12 cellular contexts compared by ENCODE assay signal in the genomic region with DNA sequence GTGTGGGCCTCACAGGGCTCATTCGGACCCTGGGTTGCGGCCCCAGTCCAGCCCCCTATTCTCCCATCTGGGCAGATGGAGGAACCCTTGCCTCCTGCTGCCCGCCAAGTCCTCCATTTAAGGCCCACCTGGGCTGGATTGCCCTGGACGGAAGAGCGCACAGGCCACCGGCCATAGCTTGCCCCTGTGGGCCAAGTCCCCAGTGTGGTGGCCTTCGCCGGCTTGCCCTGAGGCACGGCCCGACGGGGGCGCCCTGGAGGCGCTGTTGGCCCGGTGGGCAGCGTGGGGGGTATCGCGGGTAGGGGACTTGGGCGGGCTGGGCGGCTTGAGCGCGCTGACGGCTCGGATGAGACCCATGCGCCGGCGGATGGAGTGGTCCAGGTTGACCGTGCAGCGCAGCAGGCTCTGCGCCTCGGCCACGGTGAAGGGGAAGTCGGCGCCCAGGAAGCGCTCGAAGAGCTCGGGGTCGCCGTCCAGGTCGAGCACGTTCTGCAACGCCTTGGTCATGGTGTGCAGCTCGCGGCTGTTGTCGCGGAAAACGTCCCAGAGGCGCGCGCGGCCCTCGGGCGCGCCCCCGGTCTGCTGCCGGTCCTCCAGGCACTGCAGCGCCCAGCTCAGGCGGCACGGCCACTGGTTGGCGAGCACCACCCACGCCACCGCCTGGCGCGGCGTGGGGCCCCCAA. TPM values are rescaled to one million over a fixed set of nuclear protein-coding genes. Genes with fewer than 3 reads are reported as not detected.
DNase-seq lines count a peak whose midpoint lies in the region; ATAC-seq and TF ChIP-seq lines count a peak whose summit lies in the region.
"Had no signal": no experiment of that assay in that cellular context is flagged by ENCODE, and none has a peak within 500 bp of the region (broad histone marks: within the 10 kb centered on the region; RNA-seq: fewer than 3 reads in every experiment).

No MANE protein-coding gene starts in this region.

- H3K27ac ChIP-seq in breast epithelium (no peak overlapping the region), upper lobe of left lung (no peak overlapping the region)
- H3K27ac ChIP-seq: C4-2B, left lung had no signal

- no peak for TF ChIP-seq EP300 in upper lobe of left lung (IDR thresholded peaks at IDR 0.05)

- TF ChIP-seq CTCF in breast epithelium (IDR thresholded peaks at IDR 0.05), result no peak
- TF ChIP-seq CTCF in MCF 10A (IDR thresholded peaks at IDR 0.05; ENCODE audit: unreplicated experiment), result no peak
- TF ChIP-seq CTCF in upper lobe of left lung (IDR thresholded peaks at IDR 0.05), result no peak

- H3K9me3 Mint-ChIP-seq in MCF 10A (ENCODE audit: unreplicated experiment) (no peaks in the 10 kb centered on the region), naive B cell (no peaks in the 10 kb centered on the region)
- H3K9me3 Mint-ChIP-seq in activated T-helper 17 cell treated with anti-CD3 and anti-CD28 coated beads, Interleukin-2, amount 50 U/mL, for 72 hours, result no peaks in the 10 kb centered on the region

- intact Hi-C loops in breast epithelium (cut with DNase I; ENCODE audit: low total_unique reads) (no loop called here), MCF 10A (cut with micrococcal nuclease) (no loop called here)

- H3K27me3 ChIP-seq in breast epithelium (peaks cover 2 to 8% of the 10 kb centered on the region in 2 donors), upper lobe of left lung (peaks cover 0 to 28% (median 23%) of the 10 kb centered on the region in 4 donors)

- no peaks in the 10 kb centered on the region for H3K27me3 Mint-ChIP-seq in MCF 10A (ENCODE audit: insufficient read depth, unreplicated experiment)
- H3K27me3 Mint-ChIP-seq in activated T-helper 17 cell treated with anti-CD3 and anti-CD28 coated beads, Interleukin-2, amount 50 U/mL, for 72 hours, result no peaks in the 10 kb centered on the region
- H3K27me3 Mint-ChIP-seq in naive B cell, result peaks cover 12 to 42% (median 33%) of the 10 kb centered on the region in 3 donors

- DNase-seq in breast epithelium (ENCODE audit: low spot score in 2 of 2), result no peak
- no peak for DNase-seq in MCF 10A (ENCODE audit: unreplicated experiment)
- no peak for DNase-seq in naive B cell
- peak in 1 of 2 donors; percentile 83 for DNase-seq in upper lobe of left lung
- DNase-seq: KBM-7, left lung, NCI-H2171 treated with DMSO at 0.1 percent for 48 hours had no signal

- POLR2A ChIA-PET in MCF 10A (lab: Yijun Ruan, JAX), result no interaction called here

- no peaks in the 10 kb centered on the region for H3K36me3 ChIP-seq in breast epithelium
- peaks cover 0 to 1% (median 0%) of the 10 kb centered on the region in 4 donors for H3K36me3 ChIP-seq in upper lobe of left lung

- H3K4me1 ChIP-seq in breast epithelium, result peaks cover 19% of the 10 kb centered on the region in 2 donors
- H3K4me1 ChIP-seq in upper lobe of left lung, result peaks cover 24 to 33% (median 27%) of the 10 kb centered on the region in 4 donors

- H3K27ac Mint-ChIP-seq in MCF 10A (ENCODE audit: low read depth, unreplicated experiment) (no peak overlapping the region), naive B cell (peak overlapping the region in 1 of 6 donors; percentile 57)
- H3K27ac Mint-ChIP-seq in activated T-helper 17 cell treated with anti-CD3 and anti-CD28 coated beads, Interleukin-2, amount 50 U/mL, for 72 hours, result no peak overlapping the region

- no TSS peak for BruUV-seq in MCF 10A (replicated peaks; lab: Mats Ljungman, UMichigan)

- H3K4me3 Mint-ChIP-seq in MCF 10A (ENCODE audit: unreplicated experiment) (no peak overlapping the region), naive B cell (peak overlapping the region in 7 of 8 donors; percentile 35 to 88 (median 79))
- peak overlapping the region; percentile 59 for H3K4me3 Mint-ChIP-seq in activated T-helper 17 cell treated with anti-CD3 and anti-CD28 coated beads, Interleukin-2, amount 50 U/mL, for 72 hours

- ATAC-seq in activated T-helper 17 cell treated with anti-CD3 and anti-CD28 coated beads, Interleukin-2, amount 50 U/mL, for 72 hours (replicated peaks), result no peak
- ATAC-seq in naive B cell (ENCODE audit: low read depth in 2 of 2), result peak in 1 of 2 donors; percentile 8
- ATAC-seq in upper lobe of left lung (ENCODE audit: low FRiP score in 2 of 2), result no peak
- no peak for ATAC-seq in GM18502 (IDR thresholded peaks at IDR 0.05; ENCODE audit: poor library complexity, unreplicated experiment)
- no peak for ATAC-seq in HG03432 (IDR thresholded peaks at IDR 0.05; ENCODE audit: unreplicated experiment)
- ATAC-seq in HG02870 (IDR thresholded peaks at IDR 0.05; ENCODE audit: unreplicated experiment), result no peak

- CTCF ChIA-PET in MCF 10A (lab: Yijun Ruan, JAX), result interaction anchor here (0.6 to 0.8 kb wide), 2 partner anchors 20 to 50 kb away, joined by 3 to 4 read pairs; no protein-coding TSS in a partner anchor

- no peaks in the 10 kb centered on the region for H3K9me3 ChIP-seq in breast epithelium
- H3K9me3 ChIP-seq in upper lobe of left lung, result no peaks in the 10 kb centered on the region
- H3K9me3 ChIP-seq: left lung had no signal

- H3K4me3 ChIP-seq in breast epithelium (peak overlapping the region in 2 of 3 donors; percentile 46 to 64), upper lobe of left lung (peak overlapping the region in 3 of 4 donors; percentile 25 to 38 (median 35))

- 55 to 81% methylated on average over 3 to 10 of the region's 64 CpGs for WGBS in upper lobe of left lung, 2 donors

- H3K36me3 Mint-ChIP-seq in MCF 10A (ENCODE audit: insufficient read depth, unreplicated experiment), result peaks cover 13% of the 10 kb centered on the region
- peaks cover 5% of the 10 kb centered on the region for H3K36me3 Mint-ChIP-seq in activated T-helper 17 cell treated with anti-CD3 and anti-CD28 coated beads, Interleukin-2, amount 50 U/mL, for 72 hours (ENCODE audit: low read depth)
- no peaks in the 10 kb centered on the region for H3K36me3 Mint-ChIP-seq in naive B cell

- H3K4me1 Mint-ChIP-seq in MCF 10A (ENCODE audit: insufficient read depth, unreplicated experiment), result peaks cover 16% of the 10 kb centered on the region
- H3K4me1 Mint-ChIP-seq in activated T-helper 17 cell treated with anti-CD3 and anti-CD28 coated beads, Interleukin-2, amount 50 U/mL, for 72 hours, result peaks cover 16% of the 10 kb centered on the region
- H3K4me1 Mint-ChIP-seq in naive B cell, result peaks cover 15 to 26% (median 18%) of the 10 kb centered on the region in 3 donors

- TF ChIP-seq POLR2A in breast epithelium (IDR thresholded peaks at IDR 0.05) (no peak), upper lobe of left lung (IDR thresholded peaks at IDR 0.05) (no peak)

RNA-seq across cellular contexts. Expression of a gene that starts 8.8 kb away (rescaled TPM):
- total RNA-seq in breast epithelium (1 to 10 TPM in 2 of 3 donors, under 1 TPM in 1; 0.16 to 1.3 (median 1.0) TPM), MCF 10A (2022) (0.09 and 0.22 TPM in 2 replicates), upper lobe of left lung (under 1 TPM in 5 of 6 donors, not detected in 1; under 0.01 to 1.00 (median 0.17) TPM)
- under 1 TPM; 0.06 to 0.40 TPM for total RNA-seq in activated T-helper 17 cell treated with anti-CD3 and anti-CD28 coated beads, Interleukin-2, amount 50 U/mL, for 72 hours
- polyA plus RNA-seq in naive B cell (ENCODE audit: low read depth in 6 of 6), result not detected
- total RNA-seq: left lung had no signal

RNA-seq across cellular contexts. Expression of a gene that starts 26.1 kb away (rescaled TPM):
- total RNA-seq in breast epithelium (10 to 100 TPM; 29.5 to 54.4 (median 34.7) TPM), MCF 10A (2022) (14.4 and 16.1 TPM in 2 replicates), upper lobe of left lung (10 to 100 TPM; 10.5 to 53.3 (median 23.7) TPM)
- total RNA-seq in activated T-helper 17 cell treated with anti-CD3 and anti-CD28 coated beads, Interleukin-2, amount 50 U/mL, for 72 hours, result 10 to 100 TPM; 12.9 to 32.1 TPM
- 100 to 1,000 TPM; 114 to 248 (median 134) TPM for polyA plus RNA-seq in naive B cell (ENCODE audit: low read depth in 6 of 6)

RNA-seq across cellular contexts. Expression of a gene that starts 26.6 kb away (rescaled TPM):
- total RNA-seq in breast epithelium (10 to 100 TPM; 10.2 to 13.0 (median 10.6) TPM), MCF 10A (2022) (14.0 and 18.1 TPM in 2 replicates), upper lobe of left lung (10 to 100 TPM in 5 of 6 donors, 1 to 10 TPM in 1; 4.7 to 34.6 (median 18.6) TPM)
- total RNA-seq in activated T-helper 17 cell treated with anti-CD3 and anti-CD28 coated beads, Interleukin-2, amount 50 U/mL, for 72 hours, result 10 to 100 TPM; 13.9 to 16.7 TPM
- polyA plus RNA-seq in naive B cell (ENCODE audit: low read depth in 6 of 6), result 10 to 100 TPM in 5 of 6 donors, 1 to 10 TPM in 1; 9.1 to 24.5 (median 13.6) TPM

RNA-seq across cellular contexts. Expression of a gene that starts 59.0 kb away (rescaled TPM):
- 10 to 100 TPM; 18.6 to 50.8 (median 33.8) TPM for total RNA-seq in breast epithelium
- 22.0 and 22.5 TPM in 2 replicates for total RNA-seq in MCF 10A (2022)
- total RNA-seq in activated T-helper 17 cell treated with anti-CD3 and anti-CD28 coated beads, Interleukin-2, amount 50 U/mL, for 72 hours, result 10 to 100 TPM; 19.8 to 27.7 TPM
- 1 to 10 TPM in 1 of 6 donors, under 1 TPM in 4, not detected in 1; 0.20 to 1.4 (median 0.32) TPM for polyA plus RNA-seq in naive B cell (ENCODE audit: low read depth in 6 of 6)
- total RNA-seq in upper lobe of left lung, result 10 to 100 TPM; 30.0 to 64.6 (median 37.3) TPM
